ENCODE assay signal across 12 cellular contexts in the genomic region with DNA sequence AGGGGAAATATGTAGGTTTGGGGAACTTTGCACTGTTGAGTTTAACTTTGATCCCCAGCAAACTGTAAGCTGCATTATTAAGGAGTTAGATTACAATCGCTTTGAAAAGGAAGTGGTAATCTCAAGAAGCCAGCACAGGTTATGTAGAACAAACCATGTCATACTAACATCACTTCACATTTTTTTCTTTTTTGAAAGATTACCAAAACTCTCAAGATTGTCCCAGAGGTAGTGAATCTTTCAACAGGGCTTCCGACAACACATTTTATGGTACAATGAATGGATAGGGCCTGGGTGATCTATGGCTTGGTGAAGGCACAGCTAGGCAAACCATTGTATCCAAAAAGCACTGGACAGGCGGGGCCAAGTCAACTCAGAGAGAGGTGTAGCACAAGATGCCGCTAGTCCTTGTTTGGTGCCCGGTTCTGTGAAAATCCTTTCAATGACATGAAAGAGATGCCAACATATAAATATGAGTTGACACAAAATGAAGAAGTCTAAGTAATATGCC. TPM values are rescaled to one million over a fixed set of nuclear protein-coding genes. Genes with fewer than 3 reads are reported as not detected.
DNase-seq lines count a peak whose midpoint lies in the region; ATAC-seq and TF ChIP-seq lines count a peak whose summit lies in the region.
"Had no signal": no experiment of that assay in that cellular context is flagged by ENCODE, and none has a peak within 500 bp of the region (broad histone marks: within the 10 kb centered on the region; RNA-seq: fewer than 3 reads in every experiment).

No MANE protein-coding gene starts in this region.

- ATAC-seq in left ventricle myocardium superior = peak; percentile 19
- ATAC-seq in right cardiac atrium = no peak
- peak; percentile 41 to 68 for ATAC-seq in activated T-cell treated with anti-CD3 and anti-CD28 coated beads, Interleukin-2, amount 50 U/mL, for 72 hours (replicated peaks in 1 of 2)
- peak; percentile 21 for ATAC-seq in upper lobe of right lung

- peak overlapping the region; percentile 64 to 75 for H3K4me3 Mint-ChIP-seq in activated T-cell treated with anti-CD3 and anti-CD28 coated beads, Interleukin-2, amount 50 U/mL, for 72 hours
- H3K4me3 Mint-ChIP-seq in mesothelial cell of epicardium = no peak overlapping the region

- no peaks in the 10 kb centered on the region for H3K36me3 Mint-ChIP-seq in activated T-cell treated with anti-CD3 and anti-CD28 coated beads, Interleukin-2, amount 50 U/mL, for 72 hours (ENCODE audit: insufficient read depth in 2 of 2)
- H3K36me3 Mint-ChIP-seq in mesothelial cell of epicardium = no peaks in the 10 kb centered on the region

- H3K9me3 Mint-ChIP-seq in activated T-cell treated with anti-CD3 and anti-CD28 coated beads, Interleukin-2, amount 50 U/mL, for 72 hours = no peaks in the 10 kb centered on the region
- peaks cover 3% of the 10 kb centered on the region for H3K9me3 Mint-ChIP-seq in mesothelial cell of epicardium

- intact Hi-C loops in left ventricle myocardium superior (cut with micrococcal nuclease) = no loop called here
- intact Hi-C loops in right cardiac atrium (cut with DNase I) = loop anchor here in 1 of 4 donors (10.0 kb wide), 1 partner anchor 387 kb away; no protein-coding TSS in a partner anchor
- intact Hi-C loops in upper lobe of right lung (cut with DNase I) = no loop called here
- intact Hi-C loops in OCI-LY7 (cut with micrococcal nuclease; ENCODE audit: unreplicated experiment) = no loop called here

- H3K4me1 ChIP-seq in right cardiac atrium (ENCODE audit: control insufficient read depth, insufficient read depth, low read length) = no peaks in the 10 kb centered on the region
- H3K4me1 ChIP-seq in upper lobe of right lung = peaks cover 15% of the 10 kb centered on the region
- H3K4me1 ChIP-seq in OCI-LY7 (ENCODE audit: insufficient read depth, low read length, poor library complexity, severe bottlenecking) = no peaks in the 10 kb centered on the region
- H3K4me1 ChIP-seq: esophagus muscularis mucosa, right lobe of liver had no signal

- peak overlapping the region; percentile 92 for H3K27ac Mint-ChIP-seq in activated T-cell treated with anti-CD3 and anti-CD28 coated beads, Interleukin-2, amount 50 U/mL, for 72 hours
- H3K27ac Mint-ChIP-seq in mesothelial cell of epicardium = peak overlapping the region; percentile 74

- H3K27ac ChIP-seq in right cardiac atrium (ENCODE audit: low read length) (no peak overlapping the region), upper lobe of right lung (no peak overlapping the region), OCI-LY7 (ENCODE audit: low read depth, low read length, poor library complexity, severe bottlenecking) (no peak overlapping the region)

- no peak overlapping the region for H3K4me2 ChIP-seq in OCI-LY7 (ENCODE audit: low read length)

- POLR2A ChIA-PET in OCI-LY7 (lab: Charles Lee) = no interaction called here

- BruUV-seq in OCI-LY7 (replicated peaks; lab: Mats Ljungman, UMichigan) = no TSS peak

- DNase-seq in left ventricle myocardium superior (no peak), right cardiac atrium (no peak), mesothelial cell of epicardium (ENCODE audit: low spot score in 2 of 2, unreplicated experiment in 2 of 2) (no peak), upper lobe of right lung (no peak), NCI-H510A treated with DMSO at 0.1 percent for 48 hours (lab: John Stamatoyannopoulos, UW) (no peak), NCI-H524 treated with DMSO at 0.1 percent for 48 hours (lab: John Stamatoyannopoulos, UW) (no peak), OCI-LY7 (ENCODE audit: low spot score) (no peak)
- DNase-seq in activated T-cell treated with anti-CD3 and anti-CD28 coated beads, Interleukin-2, amount 50 U/mL, for 72 hours = no peak
- DNase-seq: NCI-H1105, NCI-H748 treated with DMSO at 0.1 percent for 48 hours, right lobe of liver had no signal

- WGBS in right cardiac atrium = 80% methylated on average over 5 of the region's 5 CpGs

- no peaks in the 10 kb centered on the region for H3K36me3 ChIP-seq in upper lobe of right lung
- H3K36me3 ChIP-seq in OCI-LY7 (ENCODE audit: insufficient read depth, low read length) = no peaks in the 10 kb centered on the region
- H3K36me3 ChIP-seq: esophagus muscularis mucosa, right lobe of liver had no signal

- H3K27me3 Mint-ChIP-seq in activated T-cell treated with anti-CD3 and anti-CD28 coated beads, Interleukin-2, amount 50 U/mL, for 72 hours (ENCODE audit: low read depth) = no peaks in the 10 kb centered on the region
- no peaks in the 10 kb centered on the region for H3K27me3 Mint-ChIP-seq in mesothelial cell of epicardium (ENCODE audit: low read depth)

- H3K4me3 ChIP-seq in right cardiac atrium (ENCODE audit: low read length) = no peak overlapping the region
- H3K4me3 ChIP-seq in upper lobe of right lung = no peak overlapping the region
- H3K4me3 ChIP-seq in OCI-LY7 (ENCODE audit: low read depth, low read length, poor library complexity, severe bottlenecking) = no peak overlapping the region
- H3K4me3 ChIP-seq: esophagus muscularis mucosa, right lobe of liver had no signal

- CTCF ChIA-PET in OCI-LY7 (lab: Charles Lee; ENCODE audit: unreplicated experiment) = no interaction called here

- H3K27me3 ChIP-seq in right cardiac atrium (ENCODE audit: control insufficient read depth, insufficient read depth) = no peaks in the 10 kb centered on the region
- H3K27me3 ChIP-seq in upper lobe of right lung = no peaks in the 10 kb centered on the region
- H3K27me3 ChIP-seq: right lobe of liver had no signal

- TF ChIP-seq CTCF in mesothelial cell of epicardium (IDR thresholded peaks at IDR 0.05; ENCODE audit: unreplicated experiment) (no peak), upper lobe of right lung (IDR thresholded peaks at IDR 0.05) (no peak), OCI-LY7 (conservative IDR thresholded peaks at IDR 0.05; ENCODE audit: low read length) (no peak)

- no peaks in the 10 kb centered on the region for H3K9me3 ChIP-seq in right cardiac atrium (ENCODE audit: control insufficient read depth, low read length)
- H3K9me3 ChIP-seq in upper lobe of right lung = no peaks in the 10 kb centered on the region
- H3K9me3 ChIP-seq in OCI-LY7 (ENCODE audit: low read length) = no peaks in the 10 kb centered on the region
- H3K9me3 ChIP-seq: esophagus muscularis mucosa, right lobe of liver had no signal

- no peaks in the 10 kb centered on the region for H3K79me2 ChIP-seq in OCI-LY7 (ENCODE audit: insufficient read depth, low read depth, low read length)

- H4K20me1 ChIP-seq in OCI-LY7 (ENCODE audit: insufficient read depth, low read length) = no peaks in the 10 kb centered on the region

- H2AFZ ChIP-seq in OCI-LY7 (ENCODE audit: low read length) = no peak overlapping the region

- H3K4me1 Mint-ChIP-seq in activated T-cell treated with anti-CD3 and anti-CD28 coated beads, Interleukin-2, amount 50 U/mL, for 72 hours (ENCODE audit: low read depth) = peaks cover 41% of the 10 kb centered on the region
- H3K4me1 Mint-ChIP-seq in mesothelial cell of epicardium = peaks cover 18% of the 10 kb centered on the region

- H3K9me2 ChIP-seq in OCI-LY7 (ENCODE audit: insufficient read depth, low read length) = no peaks in the 10 kb centered on the region

RNA-seq across cellular contexts. Expression of a gene that starts 24.3 kb away (rescaled TPM):
- 5.0 TPM for total RNA-seq in left ventricle myocardium superior
- total RNA-seq in right cardiac atrium = 1 to 10 TPM; 5.7 to 8.6 (median 6.6) TPM
- 2.2 TPM for polyA plus RNA-seq in right cardiac atrium
- total RNA-seq in activated T-cell treated with anti-CD3 and anti-CD28 coated beads, Interleukin-2, amount 50 U/mL, for 72 hours = 10 to 100 TPM; 30.7 to 39.5 TPM
- total RNA-seq in mesothelial cell of epicardium = 16.3 to 18.6 TPM (median 16.7 TPM) in 3 replicates
- total RNA-seq in upper lobe of right lung = 14.5 TPM
- 3.8 and 13.6 TPM in 2 replicates for total RNA-seq in OCI-LY7 (2014; rRNA removed; shearing (Covaris generic))
- total RNA-seq in OCI-LY7 (2022) = 15.3 and 15.7 TPM in 2 replicates

Comparison
In these comparisons a context has a peak if more than half of its experiments do, and no peak if none do; other contexts are left out.
1. ATAC-seq: peak in left ventricle myocardium superior (single experiment), activated T-cell treated with anti-CD3 and anti-CD28 coated beads, Interleukin-2, amount 50 U/mL, for 72 hours (2 of 2) and upper lobe of right lung (single experiment); none in right cardiac atrium (0 of 2).